ENCODE assay signal across 24 cellular contexts in genomic region chr2:127969455-127969854, GRCh38.
"Had no signal": no experiment of that assay in that cellular context is flagged by ENCODE, and none has a peak within 500 bp of the region (broad histone marks: within the 10 kb centered on the region; RNA-seq: fewer than 3 reads in every experiment).

No MANE protein-coding gene starts in this region.

- FAIRE-seq: astrocyte had no signal

- H3K27me3 Mint-ChIP-seq: activated CD4-positive, alpha-beta memory T cell treated with anti-CD3 and anti-CD28 coated beads for 36 hours; activated CD4-positive, alpha-beta T cell treated with anti-CD3 and anti-CD28 coated beads, Interleukin-2, amount 10 ng/mL, durations not matched to agents 7 days and 5 days; brain; IgD-negative memory B cell; T-helper 17 cell had no signal

- DNase-seq: activated CD4-positive, alpha-beta memory T cell treated with anti-CD3 and anti-CD28 coated beads for 36 hours; activated CD4-positive, alpha-beta T cell treated with anti-CD3 and anti-CD28 coated beads, Interleukin-2, amount 10 ng/mL, durations not matched to agents 7 days and 5 days; activated CD4-positive, CD25-positive, alpha-beta regulatory T cell; activated CD8-positive, alpha-beta memory T cell treated with anti-CD3 and anti-CD28 coated beads for 24 hours; activated gamma-delta T cell treated with Interleukin-2 at 50 U/mL for 16 hours; activated naive CD4-positive, alpha-beta T cell treated with anti-CD3 and anti-CD28 coated beads, Interleukin-2, amount 50 U/mL, for 16 hours; activated T-cell treated with anti-CD3 and anti-CD28 coated beads, Interleukin-2, amount 50 U/mL, for 72 hours; amniotic stem cell; KG1; NCI-H1048; NCI-H146; NCI-H187 treated with DMSO at 0.1 percent for 48 hours; NCI-H2081 treated with DMSO at 0.1 percent for 48 hours; NCI-H345; NCI-H510A; NCI-H526 treated with DMSO at 0.1 percent for 48 hours; NCI-H82; SIG-M5; T-helper 17 cell; T-helper 9 cell had no signal

- H3K27ac Mint-ChIP-seq: activated CD4-positive, alpha-beta memory T cell treated with anti-CD3 and anti-CD28 coated beads for 36 hours; activated CD4-positive, alpha-beta T cell treated with anti-CD3 and anti-CD28 coated beads, Interleukin-2, amount 10 ng/mL, durations not matched to agents 7 days and 5 days; activated T-cell treated with anti-CD3 and anti-CD28 coated beads, Interleukin-2, amount 50 U/mL, for 72 hours; activated T-helper 2 cell treated with anti-CD3 and anti-CD28 coated beads, Interferon-gamma antibody, Interleukin-2, Interleukin-4, amounts not matched to agents 10 μg/mL and 5 μg/mL and 100 μg/mL, durations not matched to agents 14 hours and 24 hours and 36 hours; IgD-negative memory B cell; T-helper 17 cell had no signal

- H3K4me1 Mint-ChIP-seq: activated CD4-positive, alpha-beta T cell treated with anti-CD3 and anti-CD28 coated beads, Interleukin-2, amount 10 ng/mL, durations not matched to agents 7 days and 5 days; brain had no signal

- H3K4me3 Mint-ChIP-seq: activated CD4-positive, alpha-beta memory T cell treated with anti-CD3 and anti-CD28 coated beads for 36 hours; activated CD4-positive, alpha-beta T cell treated with anti-CD3 and anti-CD28 coated beads, Interleukin-2, amount 10 ng/mL, durations not matched to agents 7 days and 5 days; activated T-cell treated with anti-CD3 and anti-CD28 coated beads, Interleukin-2, amount 50 U/mL, for 72 hours; brain; IgD-negative memory B cell; T-helper 17 cell had no signal

- ATAC-seq: activated T-cell treated with anti-CD3 and anti-CD28 coated beads, Interleukin-2, amount 50 U/mL, for 72 hours; T-helper 17 cell had no signal

- H3K9me3 Mint-ChIP-seq: activated CD4-positive, alpha-beta memory T cell treated with anti-CD3 and anti-CD28 coated beads for 36 hours; activated CD4-positive, alpha-beta T cell treated with anti-CD3 and anti-CD28 coated beads, Interleukin-2, amount 10 ng/mL, durations not matched to agents 7 days and 5 days; activated T-cell treated with anti-CD3 and anti-CD28 coated beads, Interleukin-2, amount 50 U/mL, for 72 hours; activated T-helper 2 cell treated with anti-CD3 and anti-CD28 coated beads, Interferon-gamma antibody, Interleukin-2, Interleukin-4, amounts not matched to agents 10 μg/mL and 5 μg/mL and 100 μg/mL, durations not matched to agents 14 hours and 24 hours and 36 hours; brain had no signal
